ENCODE assay signal across 1 cellular context in genomic region chr21:41933259-41934079, GRCh38.
A peak's percentile ranks its signal among the peaks of the same experiment; 100 is the strongest.
TF ChIP-seq lines count a peak whose summit lies in the region.

No MANE protein-coding gene starts in this region.

TF ChIP-seq in IMR-90, 13 proteins besides CTCF, POLR2A, EP300 and RAD21:
- TF ChIP-seq RCOR1 (IDR thresholded peaks at IDR 0.05; ENCODE audit: insufficient replicate concordance, low read length) (no peak), BHLHE40 (IDR thresholded peaks at IDR 0.05; ENCODE audit: low read depth, low read length) (no peak), RFX5 (IDR thresholded peaks at IDR 0.05; ENCODE audit: low read depth, low read length) (no peak), SMC3 (IDR thresholded peaks at IDR 0.05; ENCODE audit: low read depth, low read length) (peak; percentile 41), MXI1 (IDR thresholded peaks at IDR 0.05; ENCODE audit: borderline replicate concordance, low read depth, low read length) (no peak), USF2 (IDR thresholded peaks at IDR 0.05; ENCODE audit: low read depth, low read length) (no peak)
